7 cellular contexts compared by ENCODE assay signal in the genomic region with DNA sequence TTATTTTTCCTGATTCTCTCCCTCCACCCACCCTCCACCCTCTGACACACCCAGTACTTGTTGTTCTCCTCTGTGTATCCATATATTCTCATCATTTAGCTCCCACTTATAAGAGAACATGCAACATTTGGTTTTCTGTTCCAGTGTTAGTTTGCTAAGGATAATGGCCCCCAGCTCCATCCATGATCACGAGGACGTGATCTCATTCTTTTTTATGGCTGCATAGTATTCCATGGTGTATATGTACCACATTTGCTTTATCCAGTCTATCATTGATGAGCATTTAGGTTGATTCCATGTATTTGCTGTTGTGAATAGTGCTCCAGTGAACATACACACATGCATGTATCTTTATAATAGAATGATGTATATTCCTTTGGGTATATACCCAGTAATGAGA. TPM values are rescaled to one million over a fixed set of nuclear protein-coding genes. Genes with fewer than 3 reads are reported as not detected.
DNase-seq lines count a peak whose midpoint lies in the region; ATAC-seq, FAIRE-seq and TF ChIP-seq lines count a peak whose summit lies in the region.
"Not testable (repeated sequence)": the region's sequence is repeated elsewhere in the genome, so short reads cannot be mapped to it uniquely, and the experiment has no call there.
"Had no signal": no experiment of that assay in that cellular context is flagged by ENCODE, and none has a peak within 500 bp of the region (broad histone marks: within the 10 kb centered on the region; RNA-seq: fewer than 3 reads in every experiment).

No MANE protein-coding gene starts in this region.

- in situ Hi-C loops in K562 (cut with MboI) = not testable (repeated sequence)

- H3K4me2 ChIP-seq in K562 (ENCODE audit: insufficient read depth, low read length) = not testable (repeated sequence)

- peaks cover 0 to 14% of the 10 kb centered on the region in 2 experiments; a peak in 2 of 3 replicates for H3K36me3 ChIP-seq in HEK293 (ENCODE audit: control insufficient read depth in 2 of 2, insufficient read depth in 1 of 2, low read length in 2 of 2)
- H3K36me3 ChIP-seq in K562 (ENCODE audit: control insufficient read depth, insufficient read depth, low read length); endodermal cell (ENCODE audit: control insufficient read depth, insufficient read depth, low read length): not testable (repeated sequence)

- not testable (repeated sequence) for TF ChIP-seq POLR2A in K562 (conservative IDR thresholded peaks at IDR 0.05)

- not testable (repeated sequence) for H3K27me3 ChIP-seq in K562 (ENCODE audit: control insufficient read depth in 2 of 2, insufficient read depth in 2 of 2, low read length in 2 of 2); endodermal cell (ENCODE audit: control insufficient read depth, insufficient read depth, low read length, poor library complexity, severe bottlenecking)

- 44% methylated on average over 2 of the region's 2 CpGs for WGBS in K562 (ENCODE audit: insufficient coverage, low coverage, missing lambda C conversion rate)
- WGBS in endodermal cell (ENCODE audit: insufficient coverage in 1 of 2, insufficient read length in 1 of 2), 2 experiments = 100% methylated on average over 2 of the region's 2 CpGs

- H4K20me1 ChIP-seq in K562 (replicated peaks; ENCODE audit: control insufficient read depth, insufficient read depth, low read length) = not testable (repeated sequence)

- not testable (repeated sequence) for BruUV-seq in K562 (replicated peaks; lab: Mats Ljungman, UMichigan)

- TF ChIP-seq CTCF in HEK293 (tag by site-specific recombination; IDR thresholded peaks at IDR 0.05); K562 (IDR thresholded peaks at IDR 0.05 in 2 of 3, conservative IDR thresholded peaks at IDR 0.05 in 1 of 3; ENCODE audit: insufficient read depth in 2 of 3, low read depth in 1 of 3, low read length in 3 of 3); endodermal cell (conservative IDR thresholded peaks at IDR 0.05): not testable (repeated sequence)

- not testable (repeated sequence) for H3K9me1 ChIP-seq in K562 (ENCODE audit: control insufficient read depth, insufficient read depth, low read length)

- not testable (repeated sequence) for ATAC-seq in SK-N-SH treated with all-trans-retinoic acid at 6 μM for 48 hours, K562

- H3K36me3 Mint-ChIP-seq in endodermal cell (ENCODE audit: low read depth) = peaks cover 34% of the 10 kb centered on the region

- not testable (repeated sequence) for H3K27ac ChIP-seq in HEK293 (ENCODE audit: extremely low read depth, low read depth, low read length); K562 (ENCODE audit: extremely low read depth, low read depth, low read length); endodermal cell (ENCODE audit: low read depth, low read length)

- not testable (repeated sequence) for H3K4me3 Mint-ChIP-seq in endodermal cell

- H3K9me3 ChIP-seq in HEK293 (ENCODE audit: control insufficient read depth, insufficient read depth, low read depth, low read length); K562 (replicated peaks; ENCODE audit: control insufficient read depth, insufficient read depth, low read depth, low read length): not testable (repeated sequence)
- peaks cover 33% of the 10 kb centered on the region for H3K9me3 ChIP-seq in endodermal cell (ENCODE audit: control insufficient read depth, low read length)

- not testable (repeated sequence) for FAIRE-seq in K562 (lab: Jason Lieb, UNC)
- peak; percentile 17 for FAIRE-seq in urothelium cell line (lab: Jason Lieb, UNC)

- CTCF ChIA-PET in HEK293 (lab: Yijun Ruan, JAX); K562 (lab: Yijun Ruan, JAX; ENCODE audit: low intra/inter-chr PET ratio): not testable (repeated sequence)

- not testable (repeated sequence) for H3K27ac Mint-ChIP-seq in endodermal cell

- POLR2A ChIA-PET in HEK293 (lab: Yijun Ruan, JAX) = not testable (repeated sequence)
- POLR2A ChIA-PET in K562 (lab: Yijun Ruan, JAX) = interaction anchor here (1.2 kb wide), 1 partner anchor 9 kb away, joined by 3 read pairs; no protein-coding TSS in a partner anchor

- H3K4me1 Mint-ChIP-seq in endodermal cell = not testable (repeated sequence)

- intact Hi-C loops in K562 (cut with micrococcal nuclease) = not testable (repeated sequence)

- TF ChIP-seq EP300 in K562 (IDR thresholded peaks at IDR 0.05; ENCODE audit: low read length) = not testable (repeated sequence)

- not testable (repeated sequence) for H3K4me1 ChIP-seq in HEK293 (ENCODE audit: control insufficient read depth, insufficient read depth, low read length); K562 (replicated peaks in 1 of 2; ENCODE audit: control insufficient read depth in 2 of 2, insufficient read depth in 2 of 2, low read length in 2 of 2); endodermal cell (ENCODE audit: control insufficient read depth, insufficient read depth, low read length)

- H2AFZ ChIP-seq in K562 (ENCODE audit: low read depth, low read length) = not testable (repeated sequence)

- H3K79me2 ChIP-seq in K562 (ENCODE audit: control insufficient read depth, insufficient read depth, low read length) = not testable (repeated sequence)

- H3K9me3 Mint-ChIP-seq in endodermal cell = peaks cover 32% of the 10 kb centered on the region

- DNase-seq in K562 (ENCODE audit: extremely low read depth in 1 of 4, low spot score in 3 of 4); endodermal cell; urothelium cell line (ENCODE audit: low spot score): not testable (repeated sequence)

- not testable (repeated sequence) for TF ChIP-seq RAD21 in K562 (CRISPR knock-in tag; conservative IDR thresholded peaks at IDR 0.05 in 1 of 2, IDR thresholded peaks at IDR 0.05 in 1 of 2)

- not testable (repeated sequence) for H3K4me3 ChIP-seq in HEK293 (ENCODE audit: low read depth, low read length); K562
- peak overlapping the region; percentile 39 for H3K4me3 ChIP-seq in endodermal cell (ENCODE audit: low read length)

- H3K9ac ChIP-seq in K562 (ENCODE audit: insufficient read depth in 1 of 2, low read depth in 2 of 2, low read length in 2 of 2); endodermal cell (ENCODE audit: extremely low read depth, low read length, poor library complexity, severe bottlenecking): not testable (repeated sequence)

- H3K27me3 Mint-ChIP-seq in endodermal cell (ENCODE audit: insufficient read depth) = not testable (repeated sequence)

TF ChIP-seq in HEK293, 187 proteins besides CTCF, POLR2A, EP300 and RAD21:
- TF ChIP-seq ZNF146 (tag by site-specific recombination; IDR thresholded peaks at IDR 0.05) = peak; percentile 66; the same call in 1 of the 2 replicates

TF ChIP-seq in SK-N-SH treated with all-trans-retinoic acid at 6 μM for 48 hours, 23 proteins besides CTCF, POLR2A, EP300 and RAD21:
- peak; percentile 71 for TF ChIP-seq ZNF8 (CRISPR knock-in tag; IDR thresholded peaks at IDR 0.05)
TF ChIP-seq in SK-N-SH treated with all-trans-retinoic acid at 6 μM for 48 hours: peak in this region for 1; not testable (repeated sequence) for 22.

TF ChIP-seq in K562, 482 proteins besides CTCF, POLR2A, EP300 and RAD21:
- TF ChIP-seq ZNF146 (CRISPR knock-in tag; IDR thresholded peaks at IDR 0.05; ENCODE audit: unreplicated experiment) = peak; percentile 68

RNA-seq across cellular contexts. Expression of gene CCDC150, which starts 47.2 kb away (rescaled TPM):
- total RNA-seq in K562 (2011; cell fraction: chromatin; rRNA removed; ENCODE audit: low replicate concordance) = 24.3 and 131 TPM in 2 replicates
- total RNA-seq in K562 (2011; cell fraction: nucleolus; rRNA removed) = 11.8 and 23.6 TPM in 2 replicates
- total RNA-seq in K562 (2011; cell fraction: nucleoplasm; rRNA removed) = 31.8 and 43.3 TPM in 2 replicates
- total RNA-seq in K562 (2014; rRNA removed) = 10.7 and 11.1 TPM in 2 replicates
- total RNA-seq in K562 (2014; rRNA removed; fragmentation: Illumina TruSeq; extraction: Trizol) = 12.5 and 13.4 TPM in 2 replicates
- 16.5 and 19.2 TPM in 2 replicates for total RNA-seq in K562 (2015; rRNA removed; fragmentation: Illumina TruSeq; extraction: Trizol)
- 11.2 and 11.3 TPM in 2 replicates for total RNA-seq in K562 (2021)
- 18.5 and 23.1 TPM in 2 replicates for polyA plus RNA-seq in K562 (2011; rRNA removed)
- polyA plus RNA-seq in K562 (2011; cell fraction: cytosol; rRNA removed) = 0.75 and 2.6 TPM in 2 replicates
- polyA plus RNA-seq in K562 (2011; cell fraction: nucleus; rRNA removed) = 52.1 and 73.8 TPM in 2 replicates
- polyA plus RNA-seq in K562 (2012) = 5.4 and 8.3 TPM in 2 replicates
- polyA plus RNA-seq in K562 (2014; fragmentation: Illumina TruSeq; extraction: Trizol) = 8.6 and 9.8 TPM in 2 replicates
- 1 to 10 TPM; 4.4 to 8.4 TPM for polyA plus RNA-seq in K562 (2014; fragmentation: Nextera tagmentation; extraction: Ambion mirVana)
- 13.0 and 19.1 TPM in 2 replicates for polyA plus RNA-seq in K562 (2014; rRNA removed)
- polyA minus RNA-seq in K562 (2011; rRNA and poly(A)+ RNA removed) = 31.4 and 32.7 TPM in 2 replicates
- 2.7 and 2.8 TPM in 2 replicates for polyA minus RNA-seq in K562 (2011; cell fraction: cytosol; rRNA and poly(A)+ RNA removed)
- 40.1 and 72.9 TPM in 2 replicates for polyA minus RNA-seq in K562 (2011; cell fraction: nucleus; rRNA and poly(A)+ RNA removed)
- 10 to 100 TPM; 25.4 to 42.9 TPM for total RNA-seq in endodermal cell
- polyA plus RNA-seq in endodermal cell (2013, experiment 1 of 2) = 39.1 TPM
- polyA plus RNA-seq in endodermal cell (2013, experiment 2 of 2) = 32.7 TPM
- polyA plus RNA-seq: CD14-positive monocyte; CD4-positive, alpha-beta memory T cell had no signal
